ENCODE assay signal across 8 cellular contexts in genomic region chr17:83083368-83084201, GRCh38. TPM values are rescaled to one million over a fixed set of nuclear protein-coding genes. Genes with fewer than 3 reads are reported as not detected.
DNase-seq lines count a peak whose midpoint lies in the region; FAIRE-seq and TF ChIP-seq lines count a peak whose summit lies in the region.
"Had no signal": no experiment of that assay in that cellular context is flagged by ENCODE, and none has a peak within 500 bp of the region (broad histone marks: within the 10 kb centered on the region; RNA-seq: fewer than 3 reads in every experiment).

No MANE protein-coding gene starts in this region.

- H3K9me3 Mint-ChIP-seq in endodermal cell (no peaks in the 10 kb centered on the region), neural crest cell (no peaks in the 10 kb centered on the region)

- no peak overlapping the region for H3K9ac ChIP-seq in endodermal cell (ENCODE audit: extremely low read depth, low read length, poor library complexity, severe bottlenecking)

- H3K27ac Mint-ChIP-seq in endodermal cell (peak overlapping the region; percentile 26), neural crest cell (ENCODE audit: unreplicated experiment) (no peak overlapping the region)

- H3K4me3 ChIP-seq in endodermal cell (ENCODE audit: low read length) (no peak overlapping the region), urinary bladder (ENCODE audit: low read depth, low read length) (no peak overlapping the region)
- H3K4me3 ChIP-seq: cardiac muscle cell had no signal

- H3K27ac ChIP-seq in endodermal cell (ENCODE audit: low read depth, low read length), result no peak overlapping the region
- H3K27ac ChIP-seq in urinary bladder (ENCODE audit: low read depth), result peak overlapping the region; percentile 38
- H3K27ac ChIP-seq: cardiac muscle cell had no signal

- DNase-seq in HTR-8/SVneo (ENCODE audit: insufficient read length, low spot score) (peak; percentile 89), endodermal cell (peak; percentile 80), neural crest cell (ENCODE audit: low read depth, low spot score) (no peak), SK-N-DZ (ENCODE audit: low spot score) (no peak), OCI-M2 (lab: John Stamatoyannopoulos, UW; ENCODE audit: unreplicated experiment) (no peak)
- DNase-seq in activated CD4-positive, alpha-beta T cell treated with anti-CD3 and anti-CD28 coated beads, Interleukin-2, amount 50 U/mL, for 4 hours, result peak; percentile 29 to 31

- peak; percentile 91 for FAIRE-seq in HTR-8/SVneo (lab: Jason Lieb, UNC)

- H3K9me3 ChIP-seq in endodermal cell (ENCODE audit: control insufficient read depth, low read length), result no peaks in the 10 kb centered on the region

- H3K4me1 ChIP-seq in endodermal cell (ENCODE audit: control insufficient read depth, insufficient read depth, low read length) (no peaks in the 10 kb centered on the region), urinary bladder (ENCODE audit: insufficient read depth) (peaks cover 2% of the 10 kb centered on the region)

- TF ChIP-seq CTCF in endodermal cell (conservative IDR thresholded peaks at IDR 0.05) (no peak), neural crest cell (conservative IDR thresholded peaks at IDR 0.05) (no peak)

- no peaks in the 10 kb centered on the region for H3K36me3 ChIP-seq in endodermal cell (ENCODE audit: control insufficient read depth, insufficient read depth, low read length)
- no peaks in the 10 kb centered on the region for H3K36me3 ChIP-seq in urinary bladder (ENCODE audit: insufficient read depth)
- H3K36me3 ChIP-seq: cardiac muscle cell had no signal

- peaks cover 36% of the 10 kb centered on the region for H3K27me3 ChIP-seq in endodermal cell (ENCODE audit: control insufficient read depth, insufficient read depth, low read length, poor library complexity, severe bottlenecking)

- no peaks in the 10 kb centered on the region for H3K36me3 Mint-ChIP-seq in endodermal cell (ENCODE audit: low read depth)
- no peaks in the 10 kb centered on the region for H3K36me3 Mint-ChIP-seq in neural crest cell (ENCODE audit: low read depth)

- peaks cover 20% of the 10 kb centered on the region for H3K27me3 Mint-ChIP-seq in endodermal cell (ENCODE audit: insufficient read depth)
- H3K27me3 Mint-ChIP-seq in neural crest cell (ENCODE audit: low read depth), result peaks cover 22% of the 10 kb centered on the region

- peaks cover 2% of the 10 kb centered on the region for H3K4me1 Mint-ChIP-seq in endodermal cell
- H3K4me1 Mint-ChIP-seq in neural crest cell, result peaks cover 7% of the 10 kb centered on the region

- H3K4me3 Mint-ChIP-seq in endodermal cell (no peak overlapping the region), neural crest cell (peak overlapping the region; percentile 89)

- 80 to 83% methylated on average over 20 to 25 of the region's 25 CpGs for WGBS in endodermal cell (ENCODE audit: insufficient coverage in 1 of 2, insufficient read length in 1 of 2), 2 experiments
- 42% methylated on average over 25 of the region's 25 CpGs for WGBS in urinary bladder

RNA-seq across cellular contexts. Expression of gene METRNL, which starts 4.2 kb away (rescaled TPM):
- 10 to 100 TPM in 1 of 2 donors, 1 to 10 TPM in 1; 7.3 to 10.3 TPM for total RNA-seq in endodermal cell
- polyA plus RNA-seq in endodermal cell (2013, experiment 1 of 2), result 17.8 TPM
- 16.6 TPM for polyA plus RNA-seq in endodermal cell (2013, experiment 2 of 2)
- 14.7 and 18.2 TPM in 2 replicates for total RNA-seq in neural crest cell
- total RNA-seq in urinary bladder, result 37.7 TPM
- 118 TPM for polyA plus RNA-seq in urinary bladder
- 6.8 and 13.6 TPM in 2 replicates for polyA plus RNA-seq in SK-N-DZ (2014; cell fraction: cytosol; rRNA removed)
- polyA plus RNA-seq in SK-N-DZ (2014; cell fraction: nucleus; rRNA removed), result 4.5 and 6.9 TPM in 2 replicates

Comparison
In these comparisons a context has a peak if more than half of its experiments do, and no peak if none do; other contexts are left out.
1. DNase-seq: peak in HTR-8/SVneo (single experiment), activated CD4-positive, alpha-beta T cell treated with anti-CD3 and anti-CD28 coated beads, Interleukin-2, amount 50 U/mL, for 4 hours (2 of 2) and endodermal cell (single experiment); none in neural crest cell (single experiment), SK-N-DZ (single experiment) and OCI-M2 (single experiment).